Comparison of ENCODE assay signal across 20 cellular contexts in the genomic region with DNA sequence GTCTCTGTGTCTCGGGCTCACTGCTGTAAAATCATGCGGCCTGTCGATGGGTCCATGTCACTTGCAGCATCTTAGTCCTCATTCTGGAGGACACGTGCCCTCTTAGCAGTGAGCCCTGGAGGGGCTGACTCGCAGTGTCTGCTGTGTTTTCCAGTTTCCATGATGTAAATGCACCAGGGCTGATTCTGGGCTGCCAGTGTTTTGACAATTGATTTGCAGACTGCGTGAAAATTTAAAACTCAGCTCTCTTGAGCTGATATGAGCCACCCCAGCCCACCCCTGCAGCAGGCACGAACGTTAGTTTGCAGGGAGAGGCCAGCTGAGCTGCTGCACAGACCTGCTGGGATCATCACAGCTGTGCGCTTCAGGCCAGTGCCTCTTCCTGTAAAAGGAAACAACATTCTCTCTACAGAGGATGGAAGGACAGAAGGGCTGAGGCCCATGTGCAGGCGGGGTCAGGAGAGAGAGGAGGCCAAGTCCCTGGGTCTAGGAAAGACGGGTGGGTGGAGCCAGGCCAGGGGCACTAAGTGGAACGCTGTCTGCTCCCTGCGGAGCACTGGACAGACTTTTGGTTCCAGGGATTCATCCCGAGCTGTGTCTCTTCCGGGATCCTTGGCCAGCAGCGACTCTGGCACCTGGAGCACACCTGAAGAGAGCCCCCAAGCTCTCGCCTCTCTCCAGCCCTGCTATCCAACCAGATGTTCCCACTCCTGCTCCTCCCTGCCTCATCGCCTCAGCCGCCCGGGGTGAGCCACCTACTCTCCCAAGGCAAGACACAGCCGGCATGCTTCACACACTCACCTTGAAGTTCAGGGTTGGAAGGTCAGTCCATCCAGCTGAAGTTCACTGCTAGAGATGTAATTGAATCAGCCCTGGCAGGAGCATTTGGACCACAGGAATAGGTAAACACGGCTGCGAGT.
DNase-seq lines count a peak whose midpoint lies in the region; ATAC-seq and TF ChIP-seq lines count a peak whose summit lies in the region.
"Had no signal": no experiment of that assay in that cellular context is flagged by ENCODE, and none has a peak within 500 bp of the region (broad histone marks: within the 10 kb centered on the region; RNA-seq: fewer than 3 reads in every experiment).

No MANE protein-coding gene starts in this region.

- no peak overlapping the region for H3K4me3 ChIP-seq in NB4 (ENCODE audit: low read depth, low read length)
- H3K4me3 ChIP-seq: SK-N-MC had no signal

- H3K27ac Mint-ChIP-seq in stimulated activated naive B cell treated with anti-CD40 and anti-IgM and Interleukin-4, amounts not matched to agents 10 μg/mL and 1 μg/mL and 100 μg/mL, for 72 hours = peak overlapping the region; percentile 37
- H3K27ac Mint-ChIP-seq: activated T-helper 1 cell treated with anti-CD3 and anti-CD28 coated beads, Interleukin-12 subunit alpha, Interleukin-12 subunit beta, Interleukin-2, Interleukin-4 antibody, amounts not matched to agents 30 ng/mL and 10 ng/mL and 1 ng/mL, durations not matched to agents 14 hours and 24 hours and 36 hours; CD8-positive, alpha-beta T cell; dendritic cell treated with granulocyte-macrophage colony-stimulating factor and Interleukin-4, amounts not matched to agents 40 ng/mL and 50 ng/mL, for 4 days; memory B cell; natural killer cell treated with Interleukin-12 subunit alpha and Interleukin-12 subunit beta and Interleukin-15 and Interleukin-18, amount 100 ng/mL, for 72 hours had no signal

- H3K9me3 Mint-ChIP-seq in stimulated activated naive B cell treated with anti-CD40 and anti-IgM and Interleukin-4, amounts not matched to agents 10 μg/mL and 1 μg/mL and 100 μg/mL, for 72 hours = peaks cover 0 to 3% of the 10 kb centered on the region in 2 donors
- H3K9me3 Mint-ChIP-seq: activated T-helper 1 cell treated with anti-CD3 and anti-CD28 coated beads, Interleukin-12 subunit alpha, Interleukin-12 subunit beta, Interleukin-2, Interleukin-4 antibody, amounts not matched to agents 30 ng/mL and 10 ng/mL and 1 ng/mL, durations not matched to agents 14 hours and 24 hours and 36 hours; CD8-positive, alpha-beta T cell; dendritic cell treated with granulocyte-macrophage colony-stimulating factor and Interleukin-4, amounts not matched to agents 40 ng/mL and 50 ng/mL, for 4 days; memory B cell; natural killer cell treated with Interleukin-12 subunit alpha and Interleukin-12 subunit beta and Interleukin-15 and Interleukin-18, amount 100 ng/mL, for 72 hours had no signal

- no peak for TF ChIP-seq CTCF in NB4 (IDR thresholded peaks at IDR 0.05; ENCODE audit: low read depth, low read length)

- H3K36me3 Mint-ChIP-seq in stimulated activated naive B cell treated with anti-CD40 and anti-IgM and Interleukin-4, amounts not matched to agents 10 μg/mL and 1 μg/mL and 100 μg/mL, for 72 hours = no peaks in the 10 kb centered on the region
- H3K36me3 Mint-ChIP-seq: memory B cell; natural killer cell treated with Interleukin-12 subunit alpha and Interleukin-12 subunit beta and Interleukin-15 and Interleukin-18, amount 100 ng/mL, for 72 hours had no signal

- no peak for ATAC-seq in stimulated activated naive B cell treated with anti-CD40 and anti-IgM and Interleukin-4, amounts not matched to agents 10 μg/mL and 1 μg/mL and 100 μg/mL, for 72 hours (replicated peaks)
- ATAC-seq in GM18505 (IDR thresholded peaks at IDR 0.05; ENCODE audit: unreplicated experiment) = no peak
- ATAC-seq: activated CD4-positive, CD25-positive, alpha-beta regulatory T cell treated with anti-CD3 and anti-CD28 coated beads, Interleukin-2, amount 50 U/mL, for 24 hours; CD8-positive, alpha-beta T cell; natural killer cell treated with Interleukin-12 subunit alpha and Interleukin-12 subunit beta and Interleukin-15 and Interleukin-18, amount 100 ng/mL, for 72 hours had no signal

- peak; percentile 53 for DNase-seq in activated effector memory CD4-positive, alpha-beta T cell treated with anti-CD3 and anti-CD28 coated beads, Interleukin-2, amount 50 U/mL, for 16 hours
- DNase-seq in activated effector memory CD4-positive, alpha-beta T cell treated with Interleukin-2 at 50 U/mL for 16 hours = no peak
- DNase-seq in NB4 (ENCODE audit: low read depth) = peak; percentile 60
- peak; percentile 73 for DNase-seq in left kidney (ENCODE audit: low read depth, low spot score)
- no peak for DNase-seq in stimulated activated naive B cell treated with anti-CD40 and anti-IgM and Interleukin-4, amounts not matched to agents 10 μg/mL and 1 μg/mL and 100 μg/mL, for 72 hours
- no peak for DNase-seq in cerebellar nuclear complex (lab: John Stamatoyannopoulos, UW)
- DNase-seq in NCI-H526 treated with DMSO at 0.1 percent for 48 hours (lab: John Stamatoyannopoulos, UW) = no peak
- DNase-seq: CD8-positive, alpha-beta T cell; hippocampal formation; KG1; NCI-H1105 treated with DMSO at 0.1 percent for 48 hours; NCI-H69; T1000 had no signal

- no peak overlapping the region for H3K4me3 Mint-ChIP-seq in stimulated activated naive B cell treated with anti-CD40 and anti-IgM and Interleukin-4, amounts not matched to agents 10 μg/mL and 1 μg/mL and 100 μg/mL, for 72 hours
- H3K4me3 Mint-ChIP-seq: activated T-helper 1 cell treated with anti-CD3 and anti-CD28 coated beads, Interleukin-12 subunit alpha, Interleukin-12 subunit beta, Interleukin-2, Interleukin-4 antibody, amounts not matched to agents 30 ng/mL and 10 ng/mL and 1 ng/mL, durations not matched to agents 14 hours and 24 hours and 36 hours; CD8-positive, alpha-beta T cell; dendritic cell treated with granulocyte-macrophage colony-stimulating factor and Interleukin-4, amounts not matched to agents 40 ng/mL and 50 ng/mL, for 4 days; memory B cell; natural killer cell treated with Interleukin-12 subunit alpha and Interleukin-12 subunit beta and Interleukin-15 and Interleukin-18, amount 100 ng/mL, for 72 hours had no signal

- H3K4me1 Mint-ChIP-seq in stimulated activated naive B cell treated with anti-CD40 and anti-IgM and Interleukin-4, amounts not matched to agents 10 μg/mL and 1 μg/mL and 100 μg/mL, for 72 hours = peaks cover 23 to 33% of the 10 kb centered on the region in 2 donors

- no peak for TF ChIP-seq POLR2A in NB4 (IDR thresholded peaks at IDR 0.05; ENCODE audit: extremely low read depth, insufficient read length)
- TF ChIP-seq POLR2A in GM18505 (IDR thresholded peaks at IDR 0.05; ENCODE audit: borderline replicate concordance, extremely low read depth, insufficient read depth, insufficient read length) = no peak

- peaks cover 7 to 20% of the 10 kb centered on the region in 2 donors for H3K27me3 Mint-ChIP-seq in stimulated activated naive B cell treated with anti-CD40 and anti-IgM and Interleukin-4, amounts not matched to agents 10 μg/mL and 1 μg/mL and 100 μg/mL, for 72 hours

Comparison
In these comparisons a context has a peak if more than half of its experiments do, and no peak if none do; other contexts are left out.
1. DNase-seq: peak in activated effector memory CD4-positive, alpha-beta T cell treated with anti-CD3 and anti-CD28 coated beads, Interleukin-2, amount 50 U/mL, for 16 hours (single experiment), NB4 (single experiment) and left kidney (single experiment); none in activated effector memory CD4-positive, alpha-beta T cell treated with Interleukin-2 at 50 U/mL for 16 hours (single experiment), stimulated activated naive B cell treated with anti-CD40 and anti-IgM and Interleukin-4, amounts not matched to agents 10 μg/mL and 1 μg/mL and 100 μg/mL, for 72 hours (single experiment), cerebellar nuclear complex (0 of 2) and NCI-H526 treated with DMSO at 0.1 percent for 48 hours (single experiment).